Comparison of ENCODE assay signal across 18 cellular contexts in genomic region chr12:94987806-94988205, GRCh38. TPM values are rescaled to one million over a fixed set of nuclear protein-coding genes. Genes with fewer than 3 reads are reported as not detected.
DNase-seq lines count a peak whose midpoint lies in the region; ATAC-seq and TF ChIP-seq lines count a peak whose summit lies in the region.
"Had no signal": no experiment of that assay in that cellular context is flagged by ENCODE, and none has a peak within 500 bp of the region (broad histone marks: within the 10 kb centered on the region; RNA-seq: fewer than 3 reads in every experiment).

No MANE protein-coding gene starts in this region.

- no peak overlapping the region for H3K4me2 ChIP-seq in OCI-LY7 (ENCODE audit: low read length)

- no peak overlapping the region for H2AFZ ChIP-seq in OCI-LY7 (ENCODE audit: low read length)

- peaks cover 59% of the 10 kb centered on the region for H3K4me1 Mint-ChIP-seq in activated T-cell treated with anti-CD3 and anti-CD28 coated beads, Interleukin-2, amount 50 U/mL, for 72 hours (ENCODE audit: low read depth)
- H3K4me1 Mint-ChIP-seq in activated naive CD8-positive, alpha-beta T cell treated with anti-CD3 and anti-CD28 coated beads, Interleukin-2, amount 50 U/mL, for 24 hours: peaks cover 54% of the 10 kb centered on the region
- peaks cover 40% of the 10 kb centered on the region for H3K4me1 Mint-ChIP-seq in stimulated activated effector memory CD8-positive, alpha-beta T cell treated with anti-CD3 and anti-CD28 coated beads, Interleukin-12 subunit alpha, Interleukin-12 subunit beta, amount 100 ng/mL, for 72 hours

- no peaks in the 10 kb centered on the region for H3K27me3 Mint-ChIP-seq in activated T-cell treated with anti-CD3 and anti-CD28 coated beads, Interleukin-2, amount 50 U/mL, for 72 hours (ENCODE audit: low read depth)
- no peaks in the 10 kb centered on the region for H3K27me3 Mint-ChIP-seq in activated naive CD8-positive, alpha-beta T cell treated with anti-CD3 and anti-CD28 coated beads, Interleukin-2, amount 50 U/mL, for 24 hours

- H3K27ac Mint-ChIP-seq in activated T-cell treated with anti-CD3 and anti-CD28 coated beads, Interleukin-2, amount 50 U/mL, for 72 hours: peak overlapping the region; percentile 84
- peak overlapping the region; percentile 77 for H3K27ac Mint-ChIP-seq in activated naive CD8-positive, alpha-beta T cell treated with anti-CD3 and anti-CD28 coated beads, Interleukin-2, amount 50 U/mL, for 24 hours
- peak overlapping the region; percentile 35 for H3K27ac Mint-ChIP-seq in stimulated activated effector memory CD8-positive, alpha-beta T cell treated with anti-CD3 and anti-CD28 coated beads, Interleukin-12 subunit alpha, Interleukin-12 subunit beta, amount 100 ng/mL, for 72 hours

- H3K9me3 ChIP-seq in OCI-LY7 (ENCODE audit: low read length) (no peaks in the 10 kb centered on the region), thyroid gland (no peaks in the 10 kb centered on the region)
- H3K9me3 ChIP-seq: ascending aorta, Caco-2, heart right ventricle, SJSA1 had no signal

- CTCF ChIA-PET in OCI-LY7 (lab: Charles Lee; ENCODE audit: unreplicated experiment): no interaction called here

- H3K27ac ChIP-seq in OCI-LY7 (ENCODE audit: low read depth, low read length, poor library complexity, severe bottlenecking) (peak overlapping the region; percentile 20), thyroid gland (peak overlapping the region in 1 of 3 donors; percentile 75)
- H3K27ac ChIP-seq: ascending aorta, heart right ventricle, SJSA1 had no signal

- H3K27me3 ChIP-seq in thyroid gland: no peaks in the 10 kb centered on the region
- H3K27me3 ChIP-seq: ascending aorta, heart right ventricle, SJSA1 had no signal

- H3K36me3 ChIP-seq in OCI-LY7 (ENCODE audit: insufficient read depth, low read length) (peaks cover 61% of the 10 kb centered on the region), thyroid gland (peaks cover 0 to 5% of the 10 kb centered on the region in 2 donors)

- H3K36me3 Mint-ChIP-seq in activated T-cell treated with anti-CD3 and anti-CD28 coated beads, Interleukin-2, amount 50 U/mL, for 72 hours (ENCODE audit: insufficient read depth in 2 of 2): peaks cover 12 to 22% of the 10 kb centered on the region in 2 donors
- H3K36me3 Mint-ChIP-seq in activated naive CD8-positive, alpha-beta T cell treated with anti-CD3 and anti-CD28 coated beads, Interleukin-2, amount 50 U/mL, for 24 hours (ENCODE audit: low read depth): peaks cover 37% of the 10 kb centered on the region
- peaks cover 58% of the 10 kb centered on the region for H3K36me3 Mint-ChIP-seq in stimulated activated effector memory CD8-positive, alpha-beta T cell treated with anti-CD3 and anti-CD28 coated beads, Interleukin-12 subunit alpha, Interleukin-12 subunit beta, amount 100 ng/mL, for 72 hours

- H3K79me2 ChIP-seq in OCI-LY7 (ENCODE audit: insufficient read depth, low read depth, low read length): peaks cover 9% of the 10 kb centered on the region; the same call in 1 of the 2 replicates

- POLR2A ChIA-PET in OCI-LY7 (lab: Charles Lee): interaction anchor here (0.6 kb wide), 1 partner anchor 58 kb away, joined by 3 read pairs; no protein-coding TSS in a partner anchor

- TF ChIP-seq CTCF in OCI-LY7 (conservative IDR thresholded peaks at IDR 0.05; ENCODE audit: low read length): no peak
- no peak for TF ChIP-seq CTCF in thyroid gland (IDR thresholded peaks at IDR 0.05)

- intact Hi-C loops in OCI-LY7 (cut with micrococcal nuclease; ENCODE audit: unreplicated experiment) (no loop called here), thyroid gland (cut with DNase I) (no loop called here)

- 68 to 74% methylated on average over 2 of the region's 2 CpGs for WGBS in thyroid gland, 2 donors

- 0 out of 2 replicates have a peak, but pooled peaks cover 3% of the 10 kb centered on the region for H4K20me1 ChIP-seq in OCI-LY7 (ENCODE audit: insufficient read depth, low read length)

- H3K4me3 ChIP-seq in OCI-LY7 (ENCODE audit: low read depth, low read length, poor library complexity, severe bottlenecking) (no peak overlapping the region), thyroid gland (replicated peaks in 1 of 3) (no peak overlapping the region)
- H3K4me3 ChIP-seq: ascending aorta, heart right ventricle, lung, SJSA1 had no signal

- no peak for TF ChIP-seq POLR2A in thyroid gland (IDR thresholded peaks at IDR 0.05)

- no TSS peak for BruUV-seq in OCI-LY7 (replicated peaks; lab: Mats Ljungman, UMichigan)

- no peaks in the 10 kb centered on the region for H3K9me2 ChIP-seq in OCI-LY7 (ENCODE audit: insufficient read depth, low read length)

- no peak for DNase-seq in activated T-cell treated with anti-CD3 and anti-CD28 coated beads, Interleukin-2, amount 50 U/mL, for 72 hours
- no peak for DNase-seq in activated T-cell treated with anti-CD3 and anti-CD28 coated beads, Interleukin-2, amount 50 U/mL, for 1 hour
- no peak for DNase-seq in OCI-LY7 (ENCODE audit: low spot score)
- no peak for DNase-seq in activated naive CD8-positive, alpha-beta T cell treated with anti-CD3 and anti-CD28 coated beads, Interleukin-2, amount 50 U/mL, for 24 hours
- no peak for DNase-seq in stimulated activated effector memory CD8-positive, alpha-beta T cell treated with anti-CD3 and anti-CD28 coated beads, Interleukin-12 subunit alpha, Interleukin-12 subunit beta, amount 100 ng/mL, for 72 hours (ENCODE audit: low spot score in 2 of 2)
- DNase-seq in NOMO-1 treated with dmso at 0.1 percent for 144 hours (lab: John Stamatoyannopoulos, UW; ENCODE audit: unreplicated experiment): no peak
- DNase-seq in UCSD-AML1 (lab: John Stamatoyannopoulos, UW; ENCODE audit: unreplicated experiment): no peak
- no peak for DNase-seq in thyroid gland
- DNase-seq: Caco-2; heart right ventricle; NCI-H1417 treated with DMSO at 0.1 percent for 48 hours; NCI-H2171 treated with DMSO at 0.1 percent for 48 hours; NCI-H748 treated with DMSO at 0.1 percent for 48 hours; stimulated activated CD4-positive, alpha-beta T cell treated with anti-CD3 and anti-CD28 coated beads, Interleukin-1b, Interleukin-23, amount 100 ng/mL, for 48 hours; T-helper 9 cell had no signal

- H3K4me1 ChIP-seq in OCI-LY7 (ENCODE audit: insufficient read depth, low read length, poor library complexity, severe bottlenecking) (peaks cover 26% of the 10 kb centered on the region), thyroid gland (peaks cover 4 to 10% of the 10 kb centered on the region in 2 donors)
- H3K4me1 ChIP-seq: ascending aorta, Caco-2 had no signal

- H3K9me3 Mint-ChIP-seq in activated T-cell treated with anti-CD3 and anti-CD28 coated beads, Interleukin-2, amount 50 U/mL, for 72 hours: no peaks in the 10 kb centered on the region
- no peaks in the 10 kb centered on the region for H3K9me3 Mint-ChIP-seq in activated naive CD8-positive, alpha-beta T cell treated with anti-CD3 and anti-CD28 coated beads, Interleukin-2, amount 50 U/mL, for 24 hours
- no peaks in the 10 kb centered on the region for H3K9me3 Mint-ChIP-seq in stimulated activated effector memory CD8-positive, alpha-beta T cell treated with anti-CD3 and anti-CD28 coated beads, Interleukin-12 subunit alpha, Interleukin-12 subunit beta, amount 100 ng/mL, for 72 hours

- peak overlapping the region; percentile 39 to 54 for H3K4me3 Mint-ChIP-seq in activated T-cell treated with anti-CD3 and anti-CD28 coated beads, Interleukin-2, amount 50 U/mL, for 72 hours
- peak overlapping the region; percentile 3 for H3K4me3 Mint-ChIP-seq in activated naive CD8-positive, alpha-beta T cell treated with anti-CD3 and anti-CD28 coated beads, Interleukin-2, amount 50 U/mL, for 24 hours
- no peak overlapping the region for H3K4me3 Mint-ChIP-seq in stimulated activated effector memory CD8-positive, alpha-beta T cell treated with anti-CD3 and anti-CD28 coated beads, Interleukin-12 subunit alpha, Interleukin-12 subunit beta, amount 100 ng/mL, for 72 hours

- peak; percentile 35 to 61 for ATAC-seq in activated T-cell treated with anti-CD3 and anti-CD28 coated beads, Interleukin-2, amount 50 U/mL, for 72 hours (replicated peaks in 1 of 2)
- peak; percentile 34 for ATAC-seq in activated naive CD8-positive, alpha-beta T cell treated with anti-CD3 and anti-CD28 coated beads, Interleukin-2, amount 50 U/mL, for 24 hours
- ATAC-seq in stimulated activated effector memory CD8-positive, alpha-beta T cell treated with anti-CD3 and anti-CD28 coated beads, Interleukin-12 subunit alpha, Interleukin-12 subunit beta, amount 100 ng/mL, for 72 hours: no peak
- ATAC-seq: heart right ventricle had no signal

RNA-seq across cellular contexts. Expression of gene NDUFA12, which starts 15.7 kb away (rescaled TPM):
- 100 to 1,000 TPM; 118 to 142 TPM for total RNA-seq in activated T-cell treated with anti-CD3 and anti-CD28 coated beads, Interleukin-2, amount 50 U/mL, for 72 hours
- total RNA-seq in OCI-LY7 (2014; rRNA removed; shearing (Covaris generic)): 109 and 127 TPM in 2 replicates
- total RNA-seq in OCI-LY7 (2022) (147 TPM in 2 replicates), thyroid gland (100 to 1,000 TPM in 3 of 4 donors, 10 to 100 TPM in 1; 88.4 to 178 (median 136) TPM)
